In the genomic region with DNA sequence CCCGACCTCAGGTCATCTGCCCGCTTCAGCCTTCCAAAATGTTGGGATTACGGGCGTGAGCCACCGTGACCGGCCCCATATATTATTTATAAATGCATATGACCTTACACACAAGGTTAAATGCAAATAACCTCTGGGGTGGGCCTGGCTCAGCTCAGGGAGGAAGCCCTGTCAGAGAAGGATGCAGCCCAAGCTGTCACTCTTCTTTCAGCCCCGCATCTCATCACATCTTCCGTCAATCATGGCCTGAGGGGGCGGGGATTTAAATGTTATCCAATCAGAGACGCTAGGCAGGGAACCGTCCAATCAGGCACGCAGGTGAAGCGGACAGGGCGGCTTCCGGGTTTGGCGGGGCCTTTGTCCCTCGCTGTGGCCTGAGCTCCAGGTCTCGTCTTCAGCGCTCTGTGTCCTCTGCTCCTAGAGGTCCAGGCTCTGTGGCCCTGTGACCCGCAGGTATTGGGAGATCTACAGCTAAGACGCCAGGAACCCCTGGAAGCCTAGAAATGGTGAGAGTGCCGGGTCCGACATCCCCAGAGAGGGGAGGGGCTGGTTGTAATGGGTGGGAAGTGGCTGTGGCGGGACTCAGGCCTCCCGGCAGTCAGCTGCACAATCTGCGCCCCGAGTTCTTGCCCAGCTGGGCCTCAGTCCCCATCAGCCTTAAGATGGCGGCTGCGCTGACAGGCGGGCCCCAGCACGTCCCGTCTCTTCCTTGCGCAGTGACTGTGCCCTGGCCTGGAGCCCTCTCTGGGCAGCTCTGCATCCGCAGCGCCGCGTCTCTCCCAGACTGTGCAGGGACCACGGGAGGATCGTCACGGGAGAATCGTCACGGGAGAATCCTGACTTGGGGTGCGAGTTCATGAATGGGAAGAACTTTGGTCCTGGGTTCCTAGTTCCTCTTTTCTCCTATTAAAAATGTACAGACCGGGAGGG, we compare ENCODE assay signal across 8 cellular contexts. TPM values are rescaled to one million over a fixed set of nuclear protein-coding genes. Genes with fewer than 3 reads are reported as not detected.
DNase-seq lines count a peak whose midpoint lies in the region; TF ChIP-seq lines count a peak whose summit lies in the region.

A gene (plus strand): TSS at position 360 of the 930 bp plus-strand sequence. CDS start 144 bp downstream, at position 504.

- 4 to 7% (median 5%) methylated on average over 25 to 44 of the region's 44 CpGs for WGBS in stomach, 5 donors

- peaks cover 33% of the 10 kb centered on the region for H3K79me2 ChIP-seq in neural cell (replicated peaks; ENCODE audit: insufficient read depth, low read length)

- H3K4me2 ChIP-seq in neural cell (ENCODE audit: low read length), result peak within 1 kb of the TSS; percentile 67

- no peak for TF ChIP-seq CTCF in fibroblast of villous mesenchyme (IDR thresholded peaks at IDR 0.05; ENCODE audit: insufficient read depth, low read depth, low read length)
- no peak for TF ChIP-seq CTCF in neural cell (IDR thresholded peaks at IDR 0.05; ENCODE audit: poor library complexity, severe bottlenecking)
- no peak for TF ChIP-seq CTCF in stomach (IDR thresholded peaks at IDR 0.05)

- H3K27ac ChIP-seq in neural cell (ENCODE audit: low read length) (peak within 1 kb of the TSS; percentile 91), stomach (peak within 1 kb of the TSS; percentile 43 to 92 (median 88))

- H3K9me3 ChIP-seq in MG63 (no peaks in the 10 kb centered on the region), neural cell (ENCODE audit: low read length) (no peaks in the 10 kb centered on the region), stomach (no peaks in the 10 kb centered on the region)

- TF ChIP-seq POLR2A in stomach (IDR thresholded peaks at IDR 0.05), result no peak

- no peaks in the 10 kb centered on the region for H3F3A ChIP-seq in neural cell (ENCODE audit: insufficient read depth, low read length, poor library complexity, severe bottlenecking)

- intact Hi-C loops in stomach (cut with DNase I; ENCODE audit: low total_unique reads), result no loop called here

- H3K27me3 ChIP-seq in H7 (ENCODE audit: control insufficient read depth, insufficient read depth, low read length) (no peaks in the 10 kb centered on the region), MG63 (no peaks in the 10 kb centered on the region), neural cell (ENCODE audit: insufficient read depth, low read depth, low read length) (no peaks in the 10 kb centered on the region), stomach (no peaks in the 10 kb centered on the region)

- TF ChIP-seq EP300 in neural cell (conservative IDR thresholded peaks at IDR 0.05; ENCODE audit: poor library complexity, severe bottlenecking), result peak; percentile 81
- TF ChIP-seq EP300 in stomach (IDR thresholded peaks at IDR 0.05), result no peak

- peak; percentile 41 for TF ChIP-seq RAD21 in neural cell (conservative IDR thresholded peaks at IDR 0.05)

- H3K9me2 ChIP-seq in neural cell (ENCODE audit: insufficient read depth, low read length), result no peaks in the 10 kb centered on the region

- H3K9ac ChIP-seq in neural cell (ENCODE audit: low read length), result peak within 1 kb of the TSS; percentile 96

- H3K4me1 ChIP-seq in stomach, result peaks cover 7 to 29% (median 15%) of the 10 kb centered on the region in 4 donors

- DNase-seq in ELF-1 (ENCODE audit: low read depth, low spot score), result peak; percentile 99
- peak; percentile 87 for DNase-seq in H7
- peak; percentile 88 for DNase-seq in MG63
- peak; percentile 96 for DNase-seq in SHP77 treated with DMSO at 0.1 percent for 48 hours (lab: John Stamatoyannopoulos, UW)
- peak; percentile 96 for DNase-seq in activated effector memory CD4-positive, alpha-beta T cell treated with anti-CD3 and anti-CD28 coated beads, Interleukin-2, amount 50 U/mL, for 16 hours
- peak; percentile 93 for DNase-seq in fibroblast of villous mesenchyme (ENCODE audit: low read depth)
- DNase-seq in stomach, result peak; percentile 94

- peak within 1 kb of the TSS; percentile 95 for H2AFZ ChIP-seq in neural cell (ENCODE audit: low read depth, low read length)

- H4K20me1 ChIP-seq in neural cell (ENCODE audit: insufficient read depth), result no peaks in the 10 kb centered on the region

- no peaks in the 10 kb centered on the region; the same call in 1 of the 2 replicates for H3K36me3 ChIP-seq in H7 (replicated peaks; ENCODE audit: control insufficient read depth, insufficient read depth, low read length)
- peaks cover 22% of the 10 kb centered on the region for H3K36me3 ChIP-seq in MG63
- no peaks in the 10 kb centered on the region for H3K36me3 ChIP-seq in neural cell (ENCODE audit: insufficient read depth, low read length)
- H3K36me3 ChIP-seq in stomach, result peaks cover 7 to 28% (median 20%) of the 10 kb centered on the region in 4 donors

- H3K4me3 ChIP-seq in H7 (ENCODE audit: insufficient read depth, low read depth, low read length) (peak within 1 kb of the TSS; percentile 86), MG63 (peak within 1 kb of the TSS; percentile 76), fibroblast of villous mesenchyme (ENCODE audit: low read depth, low read length) (peak within 1 kb of the TSS; percentile 93), neural cell (ENCODE audit: low read length) (peak within 1 kb of the TSS; percentile 97), stomach (peak within 1 kb of the TSS; percentile 77 to 90 (median 86))

TF ChIP-seq in neural cell, 6 proteins besides CTCF, POLR2A, EP300 and RAD21:
- TF ChIP-seq, protein P1, sequence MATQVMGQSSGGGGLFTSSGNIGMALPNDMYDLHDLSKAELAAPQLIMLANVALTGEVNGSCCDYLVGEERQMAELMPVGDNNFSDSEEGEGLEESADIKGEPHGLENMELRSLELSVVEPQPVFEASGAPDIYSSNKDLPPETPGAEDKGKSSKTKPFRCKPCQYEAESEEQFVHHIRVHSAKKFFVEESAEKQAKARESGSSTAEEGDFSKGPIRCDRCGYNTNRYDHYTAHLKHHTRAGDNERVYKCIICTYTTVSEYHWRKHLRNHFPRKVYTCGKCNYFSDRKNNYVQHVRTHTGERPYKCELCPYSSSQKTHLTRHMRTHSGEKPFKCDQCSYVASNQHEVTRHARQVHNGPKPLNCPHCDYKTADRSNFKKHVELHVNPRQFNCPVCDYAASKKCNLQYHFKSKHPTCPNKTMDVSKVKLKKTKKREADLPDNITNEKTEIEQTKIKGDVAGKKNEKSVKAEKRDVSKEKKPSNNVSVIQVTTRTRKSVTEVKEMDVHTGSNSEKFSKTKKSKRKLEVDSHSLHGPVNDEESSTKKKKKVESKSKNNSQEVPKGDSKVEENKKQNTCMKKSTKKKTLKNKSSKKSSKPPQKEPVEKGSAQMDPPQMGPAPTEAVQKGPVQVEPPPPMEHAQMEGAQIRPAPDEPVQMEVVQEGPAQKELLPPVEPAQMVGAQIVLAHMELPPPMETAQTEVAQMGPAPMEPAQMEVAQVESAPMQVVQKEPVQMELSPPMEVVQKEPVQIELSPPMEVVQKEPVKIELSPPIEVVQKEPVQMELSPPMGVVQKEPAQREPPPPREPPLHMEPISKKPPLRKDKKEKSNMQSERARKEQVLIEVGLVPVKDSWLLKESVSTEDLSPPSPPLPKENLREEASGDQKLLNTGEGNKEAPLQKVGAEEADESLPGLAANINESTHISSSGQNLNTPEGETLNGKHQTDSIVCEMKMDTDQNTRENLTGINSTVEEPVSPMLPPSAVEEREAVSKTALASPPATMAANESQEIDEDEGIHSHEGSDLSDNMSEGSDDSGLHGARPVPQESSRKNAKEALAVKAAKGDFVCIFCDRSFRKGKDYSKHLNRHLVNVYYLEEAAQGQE (IDR thresholded peaks at IDR 0.05; ENCODE audit: borderline replicate concordance), result no peak
- TF ChIP-seq TAF1 (IDR thresholded peaks at IDR 0.05; ENCODE audit: low read depth) (peak; percentile 75), POLR2AphosphoS5 (IDR thresholded peaks at IDR 0.05) (peak; percentile 89), MXI1 (conservative IDR thresholded peaks at IDR 0.05; ENCODE audit: poor library complexity, severe bottlenecking) (peak; percentile 75)

RNA-seq across cellular contexts. Expression of the gene that starts here (rescaled TPM):
- 3.3 and 9.8 TPM in 2 replicates for total RNA-seq in H7 (2014; rRNA removed; shearing (Covaris generic))
- total RNA-seq in MG63 (2014; rRNA removed; shearing (Covaris generic); ENCODE audit: low replicate concordance), result 2.3 and 3.2 TPM in 2 replicates
- 6.1 and 11.7 TPM in 2 replicates for total RNA-seq in fibroblast of villous mesenchyme
- polyA plus RNA-seq in neural cell, result 9.5 and 13.7 TPM in 2 replicates
- 37.5 and 42.4 TPM in 2 replicates for polyA minus RNA-seq in neural cell
- 10 to 100 TPM in 2 of 5 donors, 1 to 10 TPM in 3; 3.1 to 68.0 (median 4.7) TPM for total RNA-seq in stomach
- polyA plus RNA-seq in stomach, result 1 to 10 TPM; 1.8 to 4.1 (median 2.1) TPM

Comparison
In these comparisons a context has a peak if more than half of its experiments do, and no peak if none do; other contexts are left out.
1. Peak in every context shown above with its lines: DNase-seq, H3K4me3 ChIP-seq and H3K27ac ChIP-seq.